In genomic region chr12:9798008-9798619, GRCh38 we compare ENCODE assay signal across 8 cellular contexts. TPM values are rescaled to one million over a fixed set of nuclear protein-coding genes. Genes with fewer than 3 reads are reported as not detected.
A peak's percentile ranks its signal among the peaks of the same experiment; 100 is the strongest.
DNase-seq lines count a peak whose midpoint lies in the region; ATAC-seq, FAIRE-seq and TF ChIP-seq lines count a peak whose summit lies in the region.

No MANE protein-coding gene starts in this region.

- H3K9me1 ChIP-seq in keratinocyte (ENCODE audit: control insufficient read depth, extremely low read depth, insufficient read depth, low read length) = no peaks in the 10 kb centered on the region

- peaks cover 45% of the 10 kb centered on the region for H3K4me1 Mint-ChIP-seq in activated naive CD8-positive, alpha-beta T cell (ENCODE audit: low read depth)

- no peak overlapping the region for H3K4me2 ChIP-seq in keratinocyte (ENCODE audit: control insufficient read depth, extremely low read depth, insufficient read depth, low read depth, low read length)

- H3K79me2 ChIP-seq in keratinocyte (ENCODE audit: control insufficient read depth, insufficient read depth, low read length) = no peaks in the 10 kb centered on the region

- no peak overlapping the region for H2AFZ ChIP-seq in keratinocyte (ENCODE audit: control insufficient read depth, low read length)

- peak; percentile 59 to 88 (median 71) for TF ChIP-seq CTCF in keratinocyte (optimal IDR thresholded peaks at IDR 0.05 in 1 of 3, IDR thresholded peaks at IDR 0.05 in 1 of 3, conservative IDR thresholded peaks at IDR 0.05 in 1 of 3; ENCODE audit: extremely low read depth in 1 of 3, insufficient read depth in 2 of 3, low read length in 3 of 3)

- H3K27ac ChIP-seq in keratinocyte (ENCODE audit: control insufficient read depth, insufficient read depth, low read length) = no peak overlapping the region

- no peaks in the 10 kb centered on the region for H3K27me3 ChIP-seq in keratinocyte (ENCODE audit: control insufficient read depth, extremely low read depth, insufficient read depth, low read length)

- H3K27ac Mint-ChIP-seq in activated naive CD8-positive, alpha-beta T cell = peak overlapping the region; percentile 75

- H3K4me3 ChIP-seq in keratinocyte (ENCODE audit: control insufficient read depth in 2 of 3, extremely low read depth in 1 of 3, insufficient read depth in 2 of 3, low read depth in 1 of 3, low read length in 3 of 3) = no peak overlapping the region

- dilution Hi-C loops in keratinocyte (cut with MboI; ENCODE audit: extremely low pct_ligation_motif_present, low sequenced_read_pairs) = no loop called here

- H3K9ac ChIP-seq in keratinocyte (ENCODE audit: control insufficient read depth, extremely low read depth, insufficient read depth, low read length) = no peak overlapping the region

- H3K27me3 Mint-ChIP-seq in activated naive CD8-positive, alpha-beta T cell = no peaks in the 10 kb centered on the region

- peak overlapping the region; percentile 48 for H3K4me3 Mint-ChIP-seq in activated naive CD8-positive, alpha-beta T cell

- H3K9me3 ChIP-seq in keratinocyte (ENCODE audit: control insufficient read depth, low read depth, low read length) = no peaks in the 10 kb centered on the region

- peak; percentile 84 for FAIRE-seq in keratinocyte (lab: Jason Lieb, UNC)

- DNase-seq in DMS153 (lab: John Stamatoyannopoulos, UW) = peak; percentile 84
- peak; percentile 30 for DNase-seq in SKM-1 (lab: John Stamatoyannopoulos, UW; ENCODE audit: unreplicated experiment)
- peak; percentile 5 for DNase-seq in keratinocyte (ENCODE audit: low read depth, low spot score)
- peak; percentile 24 for DNase-seq in stimulated activated CD8-positive, alpha-beta memory T cell treated with anti-CD3 and anti-CD28 coated beads, Interleukin-15, amount 100 ng/mL, for 1 hour (ENCODE audit: low read depth)
- DNase-seq in midbrain (lab: John Stamatoyannopoulos, UW) = no peak

- peaks cover 2% of the 10 kb centered on the region for H3K36me3 Mint-ChIP-seq in activated naive CD8-positive, alpha-beta T cell

- H3K9me3 Mint-ChIP-seq in activated naive CD8-positive, alpha-beta T cell (ENCODE audit: low read depth) = no peaks in the 10 kb centered on the region

- peak; percentile 95 for ATAC-seq in GM21367 (IDR thresholded peaks at IDR 0.05; ENCODE audit: unreplicated experiment)
- ATAC-seq in HG03571 (IDR thresholded peaks at IDR 0.05; ENCODE audit: unreplicated experiment) = peak; percentile 95

- no peaks in the 10 kb centered on the region for H3K4me1 ChIP-seq in keratinocyte (ENCODE audit: control insufficient read depth, extremely low read depth, insufficient read depth, low read length)

- H4K20me1 ChIP-seq in keratinocyte (ENCODE audit: control insufficient read depth, extremely low read depth, insufficient read depth, low read length) = no peaks in the 10 kb centered on the region

- H3K36me3 ChIP-seq in keratinocyte (ENCODE audit: control insufficient read depth in 2 of 2, extremely low read depth in 1 of 2, insufficient read depth in 2 of 2, low read length in 2 of 2) = no peaks in the 10 kb centered on the region

RNA-seq across cellular contexts. Expression of gene KLRF1, which starts 29.2 kb away (rescaled TPM):
- polyA plus RNA-seq in keratinocyte = 0.12 TPM in 1 of 3 replicates, not detected in the others
- polyA plus RNA-seq in keratinocyte (2011; ENCODE audit: low read depth) = not detected
- polyA plus RNA-seq in keratinocyte (2011; cell fraction: cytosol; rRNA removed) = not detected in 2 replicates
- polyA plus RNA-seq in keratinocyte (2011; cell fraction: nucleus; rRNA removed) = not detected in 2 replicates
- polyA plus RNA-seq in keratinocyte (2012; ENCODE audit: low replicate concordance) = not detected in 2 replicates
- polyA minus RNA-seq in keratinocyte = not detected in 3 replicates
- polyA minus RNA-seq in keratinocyte (2011; cell fraction: cytosol; rRNA and poly(A)+ RNA removed) = not detected
- polyA minus RNA-seq in keratinocyte (2011; cell fraction: nucleus; rRNA and poly(A)+ RNA removed) = not detected in 2 replicates

RNA-seq across cellular contexts. Expression of gene CD69, which starts 37.4 kb away (rescaled TPM):
- not detected in 3 replicates for polyA plus RNA-seq in keratinocyte
- not detected for polyA plus RNA-seq in keratinocyte (2011; ENCODE audit: low read depth)
- not detected in 2 replicates for polyA plus RNA-seq in keratinocyte (2011; cell fraction: cytosol; rRNA removed)
- not detected in 2 replicates for polyA plus RNA-seq in keratinocyte (2011; cell fraction: nucleus; rRNA removed)
- not detected in 2 replicates for polyA plus RNA-seq in keratinocyte (2012; ENCODE audit: low replicate concordance)
- not detected in 3 replicates for polyA minus RNA-seq in keratinocyte
- polyA minus RNA-seq in keratinocyte (2011; cell fraction: cytosol; rRNA and poly(A)+ RNA removed) = not detected
- polyA minus RNA-seq in keratinocyte (2011; cell fraction: nucleus; rRNA and poly(A)+ RNA removed) = not detected in 2 replicates
